8 cellular contexts compared by ENCODE assay signal in the genomic region with DNA sequence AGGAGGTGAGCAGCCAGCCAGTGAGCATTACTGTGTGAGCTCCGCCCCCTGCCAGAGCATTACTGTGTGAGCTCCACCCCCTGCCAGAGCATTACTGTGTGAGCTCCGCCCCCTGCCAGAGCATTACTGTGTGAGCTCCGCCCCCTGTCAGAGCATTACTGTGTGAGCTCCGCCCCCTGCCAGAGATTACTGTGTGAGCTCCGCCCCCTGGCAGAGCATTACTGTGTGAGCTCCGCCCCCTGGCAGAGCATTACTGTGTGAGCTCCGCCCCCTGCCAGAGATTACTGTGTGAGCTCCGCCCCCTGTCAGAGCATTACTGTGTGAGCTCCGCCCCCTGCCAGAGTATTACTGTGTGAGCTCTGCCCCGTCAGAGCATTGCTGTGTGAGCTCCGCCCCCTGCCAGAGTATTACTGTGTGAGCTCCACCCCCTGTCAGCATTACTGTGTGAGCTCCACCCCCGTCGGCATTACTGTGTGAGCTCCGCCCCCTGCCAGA. TPM values are rescaled to one million over a fixed set of nuclear protein-coding genes. Genes with fewer than 3 reads are reported as not detected.
DNase-seq lines count a peak whose midpoint lies in the region; ATAC-seq and TF ChIP-seq lines count a peak whose summit lies in the region.
"Not testable (repeated sequence)": the region's sequence is repeated elsewhere in the genome, so short reads cannot be mapped to it uniquely, and the experiment has no call there.

No MANE protein-coding gene starts in this region.

- H3K27ac Mint-ChIP-seq in activated CD8-positive, alpha-beta T cell treated with anti-CD3 and anti-CD28 coated beads, Interleukin-2, amount 10 ng/mL, durations not matched to agents 7 days and 5 days = not testable (repeated sequence)

- 100% methylated on average over 1 of the region's 14 CpGs for WGBS in esophagus muscularis mucosa
- 98% methylated on average over 11 of the region's 14 CpGs; no CpG with 5 or more reads in 1 of the 2 donors for WGBS in transverse colon (ENCODE audit: low coverage in 1 of 2), 2 donors

- not testable (repeated sequence) for H3K4me3 Mint-ChIP-seq in activated CD8-positive, alpha-beta T cell treated with anti-CD3 and anti-CD28 coated beads, Interleukin-2, amount 10 ng/mL, durations not matched to agents 7 days and 5 days

- H3K4me3 ChIP-seq in esophagus muscularis mucosa, transverse colon: not testable (repeated sequence)

- H3K4me1 Mint-ChIP-seq in activated CD8-positive, alpha-beta T cell treated with anti-CD3 and anti-CD28 coated beads, Interleukin-2, amount 10 ng/mL, durations not matched to agents 7 days and 5 days (ENCODE audit: low read depth) = not testable (repeated sequence)

- in situ Hi-C loops in transverse colon (cut with MboI; ENCODE audit: low pct_ligation_motif_present in 1 of 4, low pct_unique_long_range_greater_than_20kb in 1 of 4, low sequenced_read_pairs in 3 of 4) = not testable (repeated sequence)

- H3K36me3 Mint-ChIP-seq in activated CD8-positive, alpha-beta T cell treated with anti-CD3 and anti-CD28 coated beads, Interleukin-2, amount 10 ng/mL, durations not matched to agents 7 days and 5 days (ENCODE audit: low read depth) = peaks cover 61% of the 10 kb centered on the region

- intact Hi-C loops in esophagus muscularis mucosa (cut with DNase I); sciatic nerve (cut with DNase I); transverse colon (cut with DNase I; ENCODE audit: low total_unique reads): not testable (repeated sequence)

- not testable (repeated sequence) for TF ChIP-seq CTCF in esophagus muscularis mucosa (IDR thresholded peaks at IDR 0.05); transverse colon (IDR thresholded peaks at IDR 0.05)

- H3K27me3 Mint-ChIP-seq in activated CD8-positive, alpha-beta T cell treated with anti-CD3 and anti-CD28 coated beads, Interleukin-2, amount 10 ng/mL, durations not matched to agents 7 days and 5 days (ENCODE audit: low read depth) = not testable (repeated sequence)

- peaks cover 10 to 28% (median 20%) of the 10 kb centered on the region in 4 donors for H3K4me1 ChIP-seq in esophagus muscularis mucosa
- H3K4me1 ChIP-seq in transverse colon = peaks cover 0 to 37% (median 16%) of the 10 kb centered on the region in 4 donors

- not testable (repeated sequence) for ATAC-seq in activated CD8-positive, alpha-beta T cell treated with anti-CD3 and anti-CD28 coated beads, Interleukin-2, amount 10 ng/mL, durations not matched to agents 7 days and 5 days; sciatic nerve

- H3K36me3 ChIP-seq in esophagus muscularis mucosa (peaks cover 13 to 74% (median 58%) of the 10 kb centered on the region in 4 donors), transverse colon (peaks cover 0 to 32% (median 8%) of the 10 kb centered on the region in 4 donors)

- CTCF ChIA-PET in activated CD8-positive, alpha-beta T cell treated with anti-CD3 and anti-CD28 coated beads, Interleukin-2, amount 10 ng/mL, durations not matched to agents 7 days and 5 days (lab: Charles Lee) = interaction anchor here (1.0 kb wide), 1 partner anchor 166 kb away, joined by 3 read pairs; no protein-coding TSS in a partner anchor

- DNase-seq in H4 (ENCODE audit: low spot score) (peak; percentile 2), sciatic nerve (ENCODE audit: low spot score) (peak; percentile 45), transverse colon (peak; percentile 20)
- DNase-seq in activated CD4-positive, alpha-beta T cell treated with anti-CD3 and anti-CD28 coated beads for 48 hours = peak; percentile 65
- peak; percentile 28 for DNase-seq in activated CD8-positive, alpha-beta T cell treated with anti-CD3 and anti-CD28 coated beads, Interleukin-2, amount 10 ng/mL, durations not matched to agents 7 days and 5 days
- peak; percentile 68 for DNase-seq in activated effector memory CD4-positive, alpha-beta T cell treated with anti-CD3 and anti-CD28 coated beads, Interleukin-2, amount 50 U/mL, for 16 hours
- DNase-seq in esophagus muscularis mucosa (ENCODE audit: extremely low spot score) = not testable (repeated sequence)
- DNase-seq in stimulated activated CD4-positive, alpha-beta T cell treated with anti-CD3 and anti-CD28 coated beads, Interleukin-4, amount 100 ng/mL, for 1 hour = peak; percentile 16

- POLR2A ChIA-PET in activated CD8-positive, alpha-beta T cell treated with anti-CD3 and anti-CD28 coated beads, Interleukin-2, amount 10 ng/mL, durations not matched to agents 7 days and 5 days (lab: Charles Lee) = interaction anchor here (0.6 kb wide), 1 partner anchor 16 kb away, joined by 5 read pairs; no protein-coding TSS in a partner anchor

- not testable (repeated sequence) for H3K9me3 Mint-ChIP-seq in activated CD8-positive, alpha-beta T cell treated with anti-CD3 and anti-CD28 coated beads, Interleukin-2, amount 10 ng/mL, durations not matched to agents 7 days and 5 days (ENCODE audit: insufficient read depth)

- not testable (repeated sequence) for TF ChIP-seq POLR2A in esophagus muscularis mucosa (IDR thresholded peaks at IDR 0.05; ENCODE audit: low read depth); transverse colon (IDR thresholded peaks at IDR 0.05)

- not testable (repeated sequence) for H3K9me3 ChIP-seq in esophagus muscularis mucosa, transverse colon

- peak overlapping the region; percentile 72 to 80 (median 74) for H3K27ac ChIP-seq in esophagus muscularis mucosa (replicated peaks in 1 of 4)
- peak overlapping the region in 3 of 4 donors; percentile 29 to 61 (median 38) for H3K27ac ChIP-seq in transverse colon

- TF ChIP-seq EP300 in esophagus muscularis mucosa (IDR thresholded peaks at IDR 0.05); transverse colon (IDR thresholded peaks at IDR 0.05; ENCODE audit: low read depth): not testable (repeated sequence)

- not testable (repeated sequence) for H3K27me3 ChIP-seq in esophagus muscularis mucosa, transverse colon

RNA-seq across cellular contexts. Expression of a gene that starts 34.0 kb away (rescaled TPM):
- total RNA-seq in H4 (2014; rRNA removed; shearing (Covaris generic)) = 0.17 and 0.39 TPM in 2 replicates
- 1 to 10 TPM in 1 of 2 experiments, under 1 TPM in 1; 0.53 to 1.7 TPM for total RNA-seq in activated CD8-positive, alpha-beta T cell treated with anti-CD3 and anti-CD28 coated beads, Interleukin-2, amount 10 ng/mL, durations not matched to agents 7 days and 5 days
- total RNA-seq in esophagus muscularis mucosa = 1 to 10 TPM; 2.5 to 10.0 (median 4.7) TPM
- 28.7 TPM for total RNA-seq in sciatic nerve
- total RNA-seq in transverse colon = 100 to 1,000 TPM in 3 of 4 donors, 10 to 100 TPM in 1; 65.9 to 321 (median 131) TPM
